11 cellular contexts compared by ENCODE assay signal in genomic region chr4:45120163-45120562, GRCh38.
DNase-seq lines count a peak whose midpoint lies in the region; ATAC-seq, FAIRE-seq and TF ChIP-seq lines count a peak whose summit lies in the region.
"Had no signal": no experiment of that assay in that cellular context is flagged by ENCODE, and none has a peak within 500 bp of the region (broad histone marks: within the 10 kb centered on the region; RNA-seq: fewer than 3 reads in every experiment).

No MANE protein-coding gene starts in this region.

- no peaks in the 10 kb centered on the region for H3K27me3 Mint-ChIP-seq in T-helper 1 cell treated with Interleukin-12 subunit alpha and Interleukin-12 subunit beta and Interleukin-4 antibody, amounts not matched to agents 30 μg/mL and 1 μg/mL, for 36 hours (ENCODE audit: low read depth)
- H3K27me3 Mint-ChIP-seq: activated CD4-positive, alpha-beta memory T cell treated with anti-CD3 and anti-CD28 coated beads, Interleukin-2, amount 10 ng/mL, durations not matched to agents 7 days and 5 days had no signal

- H3K36me3 ChIP-seq in psoas muscle (ENCODE audit: insufficient read depth in 1 of 2, low read depth in 1 of 2) = no peaks in the 10 kb centered on the region
- H3K36me3 ChIP-seq in H7 (replicated peaks; ENCODE audit: control insufficient read depth, insufficient read depth, low read length) = no peaks in the 10 kb centered on the region

- ATAC-seq in HG02884 (IDR thresholded peaks at IDR 0.05; ENCODE audit: unreplicated experiment) (peak; percentile 82), psoas muscle (peak; percentile 42 to 88 (median 74))

- no peak overlapping the region for H3K4me3 Mint-ChIP-seq in T-helper 1 cell treated with Interleukin-12 subunit alpha and Interleukin-12 subunit beta and Interleukin-4 antibody, amounts not matched to agents 30 μg/mL and 1 μg/mL, for 36 hours
- H3K4me3 Mint-ChIP-seq: activated CD4-positive, alpha-beta memory T cell treated with anti-CD3 and anti-CD28 coated beads, Interleukin-2, amount 10 ng/mL, durations not matched to agents 7 days and 5 days had no signal

- DNase-seq in T-helper 1 cell (no peak), psoas muscle (no peak), D721Med (ENCODE audit: insufficient read length, low spot score) (no peak), H7 (no peak)
- DNase-seq in activated CD8-positive, alpha-beta memory T cell treated with anti-CD3 and anti-CD28 coated beads for 24 hours = no peak
- DNase-seq: activated CD4-positive, alpha-beta memory T cell treated with anti-CD3 and anti-CD28 coated beads, Interleukin-2, amount 10 ng/mL, durations not matched to agents 7 days and 5 days; DND-41; KG1 had no signal

- intact Hi-C loops in psoas muscle (cut with DNase I) = no loop called here

- H3K36me3 Mint-ChIP-seq in T-helper 1 cell treated with Interleukin-12 subunit alpha and Interleukin-12 subunit beta and Interleukin-4 antibody, amounts not matched to agents 30 μg/mL and 1 μg/mL, for 36 hours (ENCODE audit: low read depth) = no peaks in the 10 kb centered on the region

- H3K27ac Mint-ChIP-seq in T-helper 1 cell treated with Interleukin-12 subunit alpha and Interleukin-12 subunit beta and Interleukin-4 antibody, amounts not matched to agents 30 μg/mL and 1 μg/mL, for 36 hours = peak overlapping the region; percentile 75
- H3K27ac Mint-ChIP-seq: activated CD4-positive, alpha-beta memory T cell treated with anti-CD3 and anti-CD28 coated beads, Interleukin-2, amount 10 ng/mL, durations not matched to agents 7 days and 5 days had no signal

- TF ChIP-seq CTCF in VCaP (conservative IDR thresholded peaks at IDR 0.05) (no peak), psoas muscle (IDR thresholded peaks at IDR 0.05) (no peak), D721Med (IDR thresholded peaks at IDR 0.05; ENCODE audit: insufficient read depth, missing control alignments) (no peak)

- H3K4me3 ChIP-seq in psoas muscle (no peak overlapping the region), H7 (ENCODE audit: insufficient read depth, low read depth, low read length) (no peak overlapping the region)

- H3K9me3 ChIP-seq in psoas muscle = no peaks in the 10 kb centered on the region

- H3K27me3 ChIP-seq in psoas muscle (ENCODE audit: insufficient read depth in 3 of 3, low read length in 2 of 3) = no peaks in the 10 kb centered on the region
- H3K27me3 ChIP-seq in H7 (ENCODE audit: control insufficient read depth, insufficient read depth, low read length) = no peaks in the 10 kb centered on the region

- H3K4me1 ChIP-seq in psoas muscle = peaks cover 7% of the 10 kb centered on the region

- H3K27ac ChIP-seq in VCaP (peak overlapping the region; percentile 8; the same call in 1 of the 2 replicates), psoas muscle (no peak overlapping the region)

- WGBS in psoas muscle, 3 donors = 52 to 60% (median 54%) methylated on average over 3 of the region's 3 CpGs

- no peaks in the 10 kb centered on the region for H3K9me3 Mint-ChIP-seq in T-helper 1 cell treated with Interleukin-12 subunit alpha and Interleukin-12 subunit beta and Interleukin-4 antibody, amounts not matched to agents 30 μg/mL and 1 μg/mL, for 36 hours
- H3K9me3 Mint-ChIP-seq: activated CD4-positive, alpha-beta memory T cell treated with anti-CD3 and anti-CD28 coated beads, Interleukin-2, amount 10 ng/mL, durations not matched to agents 7 days and 5 days had no signal

- FAIRE-seq in D721Med (lab: Jason Lieb, UNC) = no peak

- H3K4me1 Mint-ChIP-seq in T-helper 1 cell treated with Interleukin-12 subunit alpha and Interleukin-12 subunit beta and Interleukin-4 antibody, amounts not matched to agents 30 μg/mL and 1 μg/mL, for 36 hours (ENCODE audit: low read depth) = no peaks in the 10 kb centered on the region
- H3K4me1 Mint-ChIP-seq: activated CD4-positive, alpha-beta memory T cell treated with anti-CD3 and anti-CD28 coated beads, Interleukin-2, amount 10 ng/mL, durations not matched to agents 7 days and 5 days had no signal
